24 cellular contexts compared by ENCODE assay signal in genomic region chrX:103847174-103847870, GRCh38. TPM values are rescaled to one million over a fixed set of nuclear protein-coding genes. Genes with fewer than 3 reads are reported as not detected.
DNase-seq lines count a peak whose midpoint lies in the region; ATAC-seq, FAIRE-seq and TF ChIP-seq lines count a peak whose summit lies in the region.
"Had no signal": no experiment of that assay in that cellular context is flagged by ENCODE, and none has a peak within 500 bp of the region (broad histone marks: within the 10 kb centered on the region; RNA-seq: fewer than 3 reads in every experiment).

No MANE protein-coding gene starts in this region.

- H3K27me3 ChIP-seq in right lobe of liver: peaks cover 0 to 14% of the 10 kb centered on the region in 2 donors
- H3K27me3 ChIP-seq: neutrophil had no signal

- DNase-seq in AG10803 (ENCODE audit: low read depth): peak; percentile 44
- peak; percentile 54 for DNase-seq in RCC 7860 (ENCODE audit: low spot score)
- DNase-seq in fibroblast of mammary gland (ENCODE audit: low read depth): peak; percentile 53
- DNase-seq in right lobe of liver: no peak
- no peak for DNase-seq in NCI-H748 treated with DMSO at 0.1 percent for 48 hours (lab: John Stamatoyannopoulos, UW)
- DNase-seq in hippocampal formation (lab: John Stamatoyannopoulos, UW): no peak
- DNase-seq in stimulated activated CD4-positive, alpha-beta T cell treated with anti-CD3 and anti-CD28 coated beads, Interleukin-12 subunit alpha, Interleukin-12 subunit beta, amount 100 ng/mL, for 4 hours: no peak
- DNase-seq: activated CD4-positive, alpha-beta T cell treated with anti-CD3 and anti-CD28 coated beads, Interleukin-2, amount 50 U/mL, for 1 hour; activated naive CD4-positive, alpha-beta T cell treated with anti-CD3 and anti-CD28 coated beads, Interleukin-2, amount 10 ng/mL, durations not matched to agents 7 days and 5 days; anterior cingulate cortex; Caco-2; heart right ventricle; MV-4-11; NCI-H1694; NCI-H2171; NCI-H526 treated with DMSO at 0.1 percent for 48 hours; psoas muscle; stimulated activated CD4-positive, alpha-beta T cell treated with anti-CD3 and anti-CD28 coated beads, Interleukin-1b, Interleukin-23, amount 100 ng/mL, for 48 hours; T1000 had no signal

- FAIRE-seq in RCC 7860 (lab: Jason Lieb, UNC): peak; percentile 78
- FAIRE-seq: A204.1, H1 had no signal

- no peak overlapping the region for H3K4me3 ChIP-seq in AG10803 (ENCODE audit: low read length)
- H3K4me3 ChIP-seq in fibroblast of mammary gland (ENCODE audit: control insufficient read depth, low read depth, low read length): no peak overlapping the region
- H3K4me3 ChIP-seq in right lobe of liver: no peak overlapping the region
- H3K4me3 ChIP-seq: heart right ventricle, psoas muscle had no signal

- no peaks in the 10 kb centered on the region for H3K4me1 ChIP-seq in right lobe of liver
- H3K4me1 ChIP-seq: Caco-2, psoas muscle had no signal

- H3K9me3 ChIP-seq in right lobe of liver: no peaks in the 10 kb centered on the region
- H3K9me3 ChIP-seq: Caco-2, heart right ventricle, neutrophil, psoas muscle had no signal

- 42% methylated on average over 5 of the region's 5 CpGs for WGBS in right lobe of liver (ENCODE audit: insufficient coverage, low coverage, low lambda C conversion rate, missing lambda C conversion rate)

- H3K36me3 ChIP-seq in right lobe of liver: no peaks in the 10 kb centered on the region
- H3K36me3 ChIP-seq: heart right ventricle, neutrophil had no signal

- TF ChIP-seq CTCF in AG10803 (conservative IDR thresholded peaks at IDR 0.05; ENCODE audit: low read length) (no peak), fibroblast of mammary gland (conservative IDR thresholded peaks at IDR 0.05; ENCODE audit: control insufficient read depth, insufficient read depth, low read depth, low read length) (no peak), right lobe of liver (IDR thresholded peaks at IDR 0.05) (no peak)

- TF ChIP-seq POLR2A in GM18505 (IDR thresholded peaks at IDR 0.05; ENCODE audit: borderline replicate concordance, extremely low read depth, insufficient read depth, insufficient read length): no peak
- TF ChIP-seq POLR2A in right lobe of liver (IDR thresholded peaks at IDR 0.05): no peak

- no peak overlapping the region for H3K27ac ChIP-seq in right lobe of liver
- H3K27ac ChIP-seq: heart right ventricle, neutrophil, psoas muscle had no signal

- ATAC-seq in GM18505 (IDR thresholded peaks at IDR 0.05; ENCODE audit: unreplicated experiment) (peak; percentile 53), right lobe of liver (no peak)
- ATAC-seq: heart right ventricle, psoas muscle, WTC11 had no signal

- intact Hi-C loops in right lobe of liver (cut with DNase I): no loop called here

RNA-seq across cellular contexts. Expression of gene RAB9B, which starts 15.3 kb away (rescaled TPM):
- under 1 TPM in 5 of 6 experiments, not detected in 1; 0.05 to 0.25 (median 0.12) TPM for total RNA-seq in right lobe of liver

Comparison
In these comparisons a context has a peak if more than half of its experiments do, and no peak if none do; other contexts are left out.
1. DNase-seq: peak in AG10803 (single experiment), RCC 7860 (single experiment) and fibroblast of mammary gland (single experiment); none in right lobe of liver (0 of 3), NCI-H748 treated with DMSO at 0.1 percent for 48 hours (single experiment), hippocampal formation (0 of 2) and stimulated activated CD4-positive, alpha-beta T cell treated with anti-CD3 and anti-CD28 coated beads, Interleukin-12 subunit alpha, Interleukin-12 subunit beta, amount 100 ng/mL, for 4 hours (single experiment).